In genomic region chr1:201170533-201171062, GRCh38 we compare ENCODE assay signal across 9 cellular contexts. TPM values are rescaled to one million over a fixed set of nuclear protein-coding genes. Genes with fewer than 3 reads are reported as not detected.
DNase-seq lines count a peak whose midpoint lies in the region; ATAC-seq and TF ChIP-seq lines count a peak whose summit lies in the region.
"Had no signal": no experiment of that assay in that cellular context is flagged by ENCODE, and none has a peak within 500 bp of the region (broad histone marks: within the 10 kb centered on the region; RNA-seq: fewer than 3 reads in every experiment).

No MANE protein-coding gene starts in this region.

- H3K4me3 ChIP-seq in Caco-2 (ENCODE audit: low read depth, low read length): peak overlapping the region; percentile 33
- peak overlapping the region; percentile 41 for H3K4me3 ChIP-seq in NT2/D1 (ENCODE audit: insufficient read length, low read depth)
- peak overlapping the region; percentile 45 for H3K4me3 ChIP-seq in mononuclear cell (ENCODE audit: low read length)

- peak overlapping the region; percentile 91 for H3K27ac Mint-ChIP-seq in Caco-2 (ENCODE audit: unreplicated experiment)

- BruUV-seq in Caco-2 (replicated peaks; lab: Mats Ljungman, UMichigan): no TSS peak

- no peak for TF ChIP-seq CTCF in Caco-2 (IDR thresholded peaks at IDR 0.05; ENCODE audit: insufficient read depth in 1 of 2, low read depth in 1 of 2, low read length in 1 of 2, severe bottlenecking in 1 of 2, unreplicated experiment in 1 of 2)

- peaks cover 42% of the 10 kb centered on the region for H3K4me1 Mint-ChIP-seq in Caco-2 (ENCODE audit: low read depth, unreplicated experiment)

- DNase-seq in Caco-2 (peak; percentile 99), HT1080 (ENCODE audit: low read depth) (peak; percentile 84), NT2/D1 (ENCODE audit: low read depth, low spot score) (peak; percentile 75), epidermal melanocyte (ENCODE audit: insufficient read length, low spot score) (peak; percentile 92)
- DNase-seq in activated CD8-positive, alpha-beta memory T cell treated with anti-CD3 and anti-CD28 coated beads, Interleukin-2, amount 50 U/mL, for 48 hours: peak; percentile 90
- DNase-seq in stimulated activated CD8-positive, alpha-beta memory T cell treated with anti-CD3 and anti-CD28 coated beads, Interleukin-2, amount 100 ng/mL, for 48 hours (ENCODE audit: low read depth in 2 of 2): peak; percentile 79 to 81

- no peaks in the 10 kb centered on the region for H3K9me3 ChIP-seq in Caco-2
- no peaks in the 10 kb centered on the region for H3K9me3 ChIP-seq in NT2/D1 (ENCODE audit: insufficient read depth, low read length)
- no peaks in the 10 kb centered on the region for H3K9me3 ChIP-seq in mononuclear cell (ENCODE audit: low read depth, low read length)

- POLR2A ChIA-PET in Caco-2 (lab: Charles Lee): interaction anchor here (0.7 to 1.6 kb wide), 2 partner anchors 16 to 155 kb away, joined by 4 to 5 read pairs; partner anchors contain the start of gene TMEM9

- H3K9ac ChIP-seq in NT2/D1 (ENCODE audit: insufficient read length, low read depth): peak overlapping the region; percentile 65

- peak overlapping the region; percentile 84 for H3K4me3 Mint-ChIP-seq in Caco-2 (ENCODE audit: unreplicated experiment)

- no peaks in the 10 kb centered on the region for H3K9me3 Mint-ChIP-seq in Caco-2 (ENCODE audit: unreplicated experiment)

- H3K4me1 ChIP-seq in Caco-2 (peaks cover 44% of the 10 kb centered on the region), NT2/D1 (ENCODE audit: insufficient read depth, insufficient read length) (peaks cover 5% of the 10 kb centered on the region), mononuclear cell (ENCODE audit: insufficient read depth, low read length) (peaks cover 15% of the 10 kb centered on the region)

- H3K36me3 ChIP-seq in Caco-2 (ENCODE audit: control insufficient read depth, insufficient read depth, low read length) (no peaks in the 10 kb centered on the region), NT2/D1 (ENCODE audit: insufficient read depth, insufficient read length, low read length) (no peaks in the 10 kb centered on the region)

- intact Hi-C loops in Caco-2 (cut with micrococcal nuclease; ENCODE audit: unreplicated experiment): loop anchor here (1.0 to 2.0 kb wide), 4 partner anchors 16 to 276 kb away; partner anchors contain the start of genes INAVA and TMEM9

- H3K36me3 Mint-ChIP-seq in Caco-2 (ENCODE audit: insufficient read depth, unreplicated experiment): peaks cover 20% of the 10 kb centered on the region

- no peaks in the 10 kb centered on the region for H3K27me3 Mint-ChIP-seq in Caco-2 (ENCODE audit: insufficient read depth, unreplicated experiment)

- CTCF ChIA-PET in Caco-2 (lab: Charles Lee): interaction anchor here (1.0 to 2.2 kb wide), 4 partner anchors 17 to 84 kb away, joined by 3 to 10 read pairs (median 4); partner anchors contain the start of gene TMEM9

- H3K27me3 ChIP-seq in Caco-2 (replicated peaks; ENCODE audit: control insufficient read depth, insufficient read depth, low read length) (no peaks in the 10 kb centered on the region), NT2/D1 (ENCODE audit: insufficient read depth, insufficient read length) (peaks cover 30% of the 10 kb centered on the region), mononuclear cell (ENCODE audit: insufficient read depth, low read length) (peaks cover 3% of the 10 kb centered on the region)

- ATAC-seq in GM21381 (IDR thresholded peaks at IDR 0.05; ENCODE audit: unreplicated experiment): peak; percentile 95

RNA-seq across cellular contexts. Expression of gene TMEM9, which starts 16.3 kb away (rescaled TPM):
- 111 and 125 TPM in 2 replicates for total RNA-seq in Caco-2 (2022)
- total RNA-seq in HT1080 (2014; rRNA removed; shearing (Covaris generic)): 61.7 and 76.5 TPM in 2 replicates
- polyA plus RNA-seq in HT1080 (2015; cell fraction: cytosol; rRNA removed): 59.5 and 68.3 TPM in 2 replicates
- 41.0 and 45.0 TPM in 2 replicates for polyA plus RNA-seq in HT1080 (2015; cell fraction: nucleus; rRNA removed)
- total RNA-seq in mononuclear cell: 11.1 TPM

RNA-seq across cellular contexts. Expression of gene IGFN1, which starts 20.0 kb away (rescaled TPM):
- 0.23 TPM in 1 of 2 replicates, not detected in the other for total RNA-seq in Caco-2 (2022)
- 0.14 and 0.17 TPM in 2 replicates for total RNA-seq in HT1080 (2014; rRNA removed; shearing (Covaris generic))
- polyA plus RNA-seq in HT1080 (2015; cell fraction: cytosol; rRNA removed): 0.02 and 0.10 TPM in 2 replicates
- 0.32 and 0.61 TPM in 2 replicates for polyA plus RNA-seq in HT1080 (2015; cell fraction: nucleus; rRNA removed)
- under 0.01 TPM for total RNA-seq in mononuclear cell
- total RNA-seq: subcutaneous adipose tissue had no signal

RNA-seq across cellular contexts. Expression of gene ASCL5, which starts 43.6 kb away (rescaled TPM):
- total RNA-seq in Caco-2 (2022) (0.26 and 0.48 TPM in 2 replicates), mononuclear cell (not detected)
- not detected in 2 replicates for total RNA-seq in HT1080 (2014; rRNA removed; shearing (Covaris generic))
- polyA plus RNA-seq in HT1080 (2015; cell fraction: cytosol; rRNA removed): not detected in 2 replicates
- polyA plus RNA-seq in HT1080 (2015; cell fraction: nucleus; rRNA removed): not detected in 2 replicates
- total RNA-seq: subcutaneous adipose tissue had no signal

RNA-seq across cellular contexts. Expression of gene CACNA1S, which starts 58.4 kb away (rescaled TPM):
- 0.07 TPM in 2 replicates for total RNA-seq in Caco-2 (2022)
- not detected in 2 replicates for total RNA-seq in HT1080 (2014; rRNA removed; shearing (Covaris generic))
- polyA plus RNA-seq in HT1080 (2015; cell fraction: cytosol; rRNA removed): not detected in 2 replicates
- polyA plus RNA-seq in HT1080 (2015; cell fraction: nucleus; rRNA removed): not detected in 2 replicates
- not detected for total RNA-seq in mononuclear cell
- total RNA-seq: subcutaneous adipose tissue had no signal

Comparison
In these comparisons a context has a peak if more than half of its experiments do, and no peak if none do; other contexts are left out.
1. Peak in every context shown above with its lines: DNase-seq, ATAC-seq and H3K4me3 ChIP-seq.